15 cellular contexts compared by ENCODE assay signal in genomic region chr1:176149939-176150807, GRCh38.
"Had no signal": no experiment of that assay in that cellular context is flagged by ENCODE, and none has a peak within 500 bp of the region (broad histone marks: within the 10 kb centered on the region; RNA-seq: fewer than 3 reads in every experiment).

No MANE protein-coding gene starts in this region.

- H3K27me3 Mint-ChIP-seq: activated CD4-positive, alpha-beta T cell treated with anti-CD3 and anti-CD28 coated beads for 36 hours; activated naive CD8-positive, alpha-beta T cell treated with anti-CD3 and anti-CD28 coated beads, Interleukin-2, amount 50 U/mL, for 24 hours; type B pancreatic cell had no signal

- H3K4me1 ChIP-seq: ascending aorta, right atrium auricular region had no signal

- H3K9me3 Mint-ChIP-seq: immature natural killer cell, type B pancreatic cell had no signal

- H3K4me3 ChIP-seq: ascending aorta, dorsolateral prefrontal cortex, esophagus muscularis mucosa, right atrium auricular region had no signal

- H3K27ac ChIP-seq: ascending aorta, dorsolateral prefrontal cortex, esophagus muscularis mucosa, right atrium auricular region had no signal

- FAIRE-seq: bronchial epithelial cell had no signal

- H3K27me3 ChIP-seq: ascending aorta, dorsolateral prefrontal cortex, esophagus muscularis mucosa, right atrium auricular region had no signal

- DNase-seq: activated CD4-positive, alpha-beta T cell treated with anti-CD3 and anti-CD28 coated beads for 36 hours; activated CD8-positive, alpha-beta memory T cell treated with anti-CD3 and anti-CD28 coated beads, Interleukin-2, amount 50 U/mL, for 48 hours; activated CD8-positive, alpha-beta T cell treated with anti-CD3 and anti-CD28 coated beads, Interleukin-2, amount 10 ng/mL, durations not matched to agents 7 days and 5 days; activated naive CD4-positive, alpha-beta T cell; activated naive CD8-positive, alpha-beta T cell treated with anti-CD3 and anti-CD28 coated beads, Interleukin-2, amount 50 U/mL, for 24 hours; dorsolateral prefrontal cortex; immature natural killer cell; left ventricle myocardium superior; SW 1271 had no signal

- H3K36me3 ChIP-seq: right atrium auricular region had no signal

- H3K4me3 Mint-ChIP-seq: activated CD4-positive, alpha-beta T cell treated with anti-CD3 and anti-CD28 coated beads for 36 hours; activated CD8-positive, alpha-beta T cell treated with anti-CD3 and anti-CD28 coated beads, Interleukin-2, amount 10 ng/mL, durations not matched to agents 7 days and 5 days; activated naive CD8-positive, alpha-beta T cell treated with anti-CD3 and anti-CD28 coated beads, Interleukin-2, amount 50 U/mL, for 24 hours; immature natural killer cell; stimulated activated effector memory CD8-positive, alpha-beta T cell treated with anti-CD3 and anti-CD28 coated beads, Interleukin-12 subunit alpha, Interleukin-12 subunit beta, amount 100 ng/mL, for 72 hours; type B pancreatic cell had no signal

- H3K9me3 ChIP-seq: ascending aorta, esophagus muscularis mucosa, right atrium auricular region had no signal

- ATAC-seq: activated CD4-positive, alpha-beta T cell treated with anti-CD3 and anti-CD28 coated beads for 36 hours; activated CD8-positive, alpha-beta T cell treated with anti-CD3 and anti-CD28 coated beads, Interleukin-2, amount 10 ng/mL, durations not matched to agents 7 days and 5 days; activated naive CD8-positive, alpha-beta T cell treated with anti-CD3 and anti-CD28 coated beads, Interleukin-2, amount 50 U/mL, for 24 hours; left ventricle myocardium superior; stimulated activated effector memory CD8-positive, alpha-beta T cell treated with anti-CD3 and anti-CD28 coated beads, Interleukin-12 subunit alpha, Interleukin-12 subunit beta, amount 100 ng/mL, for 72 hours had no signal

- H3K27ac Mint-ChIP-seq: activated CD4-positive, alpha-beta T cell treated with anti-CD3 and anti-CD28 coated beads for 36 hours; activated CD8-positive, alpha-beta T cell treated with anti-CD3 and anti-CD28 coated beads, Interleukin-2, amount 10 ng/mL, durations not matched to agents 7 days and 5 days; activated naive CD8-positive, alpha-beta T cell treated with anti-CD3 and anti-CD28 coated beads, Interleukin-2, amount 50 U/mL, for 24 hours; immature natural killer cell; stimulated activated effector memory CD8-positive, alpha-beta T cell treated with anti-CD3 and anti-CD28 coated beads, Interleukin-12 subunit alpha, Interleukin-12 subunit beta, amount 100 ng/mL, for 72 hours; type B pancreatic cell had no signal
